In the genomic region with DNA sequence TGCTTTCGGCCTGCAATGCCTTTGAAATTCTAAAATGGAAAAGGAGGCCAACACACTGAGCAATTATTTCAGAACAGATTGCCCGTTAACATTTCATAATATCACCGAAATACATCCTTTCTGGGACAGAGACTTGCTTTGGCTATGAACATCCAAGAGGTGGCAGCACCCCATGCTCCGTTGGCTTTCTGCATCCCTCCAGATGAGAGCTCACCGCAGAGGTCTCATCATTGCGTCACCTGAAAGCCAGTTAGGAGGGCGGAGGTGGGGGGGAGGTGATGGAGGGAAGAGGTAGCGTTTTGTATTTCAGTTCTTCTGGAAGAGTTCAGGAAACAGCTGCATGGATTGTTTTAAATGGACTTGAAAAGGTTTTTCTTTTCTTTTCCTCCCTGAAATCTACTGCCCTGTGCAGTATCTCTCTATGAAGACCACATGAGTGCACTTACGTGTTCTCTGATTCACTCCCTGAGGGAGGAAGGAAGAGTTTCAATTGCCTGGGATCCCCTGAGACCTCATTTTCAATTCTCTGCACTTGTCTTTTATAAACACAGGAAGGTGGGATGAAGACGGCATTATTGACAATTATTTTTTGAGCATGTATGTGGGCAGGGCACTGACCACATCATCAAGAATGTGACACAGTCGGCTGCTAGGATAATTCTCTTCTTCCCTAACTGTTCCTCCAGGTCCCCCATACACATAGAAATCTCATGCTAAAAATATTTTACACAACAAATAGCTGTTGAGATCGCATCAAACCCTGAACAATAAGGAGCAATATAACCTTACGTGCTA, we compare ENCODE assay signal across 8 cellular contexts.
DNase-seq lines count a peak whose midpoint lies in the region; ATAC-seq and TF ChIP-seq lines count a peak whose summit lies in the region.

No MANE protein-coding gene starts in this region.

- H3K4me1 Mint-ChIP-seq in CD14-positive monocyte, result peaks cover 2% of the 10 kb centered on the region

- DNase-seq in CD14-positive monocyte (ENCODE audit: low spot score) (no peak), NCI-H345 (lab: John Stamatoyannopoulos, UW) (peak; percentile 77), cerebellar cortex (ENCODE audit: low spot score) (peak; percentile 93), kidney tubule cell (ENCODE audit: low spot score) (peak; percentile 95)
- DNase-seq in activated CD4-positive, CD25-positive, alpha-beta regulatory T cell treated with anti-CD3 and anti-CD28 coated beads, Interleukin-2, amount 50 U/mL, for 16 hours (ENCODE audit: low read depth, low spot score), result peak; percentile 10
- DNase-seq in stimulated activated CD4-positive, alpha-beta T cell treated with anti-CD3 and anti-CD28 coated beads, Interleukin-4, amount 100 ng/mL, for 4 hours, result peak; percentile 56 to 70

- no peak overlapping the region for H3K4me3 Mint-ChIP-seq in CD14-positive monocyte

- no peaks in the 10 kb centered on the region for H3K36me3 Mint-ChIP-seq in CD14-positive monocyte

- peak; percentile 70 for TF ChIP-seq CTCF in CD14-positive monocyte (IDR thresholded peaks at IDR 0.05)

- intact Hi-C loops in CD14-positive monocyte (cut with micrococcal nuclease), result loop anchor here in 1 of 2 donors (10.0 kb wide), 1 partner anchor 410 kb away; no protein-coding TSS in a partner anchor

- no peaks in the 10 kb centered on the region for H3K9me3 Mint-ChIP-seq in CD14-positive monocyte

- peak; percentile 92 for ATAC-seq in GM19324 (IDR thresholded peaks at IDR 0.05; ENCODE audit: low FRiP score, unreplicated experiment)
- ATAC-seq in HG03354 (IDR thresholded peaks at IDR 0.05; ENCODE audit: poor library complexity, severe bottlenecking, unreplicated experiment), result peak; percentile 100

- H3K27ac Mint-ChIP-seq in CD14-positive monocyte, result no peak overlapping the region

- peaks cover 0 to 2% (median 0%) of the 10 kb centered on the region in 3 donors for H3K27me3 Mint-ChIP-seq in CD14-positive monocyte (ENCODE audit: low read depth in 3 of 3)
